Comparison of ENCODE assay signal across 10 cellular contexts in the genomic region with DNA sequence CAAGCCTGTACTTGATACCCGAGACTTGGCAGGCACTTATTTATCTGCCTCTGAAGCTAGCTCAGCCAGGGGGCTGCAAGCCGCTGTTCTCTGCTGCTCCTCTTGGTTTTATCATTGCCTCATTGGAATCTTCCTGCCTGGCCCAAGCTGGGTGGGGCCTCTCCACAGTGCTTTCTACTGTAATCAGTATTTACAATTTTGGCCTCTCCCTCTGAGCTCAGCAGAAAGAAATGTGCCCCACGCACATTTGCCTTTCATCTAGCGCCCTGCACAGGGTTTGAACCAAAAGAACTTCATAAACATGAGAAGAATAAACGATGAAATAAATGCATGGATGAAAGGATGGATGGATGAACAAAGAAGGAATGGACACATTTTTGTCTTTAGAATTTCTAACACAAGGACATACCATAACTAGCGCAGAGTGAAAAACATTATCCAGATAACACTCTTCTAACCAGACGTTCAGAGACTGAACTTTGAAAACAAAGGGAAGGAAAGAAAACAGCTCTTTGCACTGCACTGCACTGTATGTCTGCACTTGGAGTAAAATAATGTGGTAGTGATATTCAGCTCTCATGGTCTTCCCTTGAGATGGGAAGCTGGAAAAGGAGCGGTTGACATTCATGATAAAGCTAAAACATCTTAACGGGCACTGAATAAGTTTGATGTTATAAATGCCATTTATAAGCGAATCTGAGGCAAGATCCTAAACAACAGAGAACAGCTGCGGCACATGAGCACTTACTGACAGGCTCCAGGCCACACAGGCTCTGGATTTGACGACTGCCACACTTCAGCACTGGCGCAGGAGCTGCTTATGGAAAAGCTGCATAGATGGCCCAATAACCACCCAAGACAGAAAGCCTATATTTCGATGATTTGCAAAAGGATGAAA.
DNase-seq lines count a peak whose midpoint lies in the region; ATAC-seq and TF ChIP-seq lines count a peak whose summit lies in the region.
"Had no signal": no experiment of that assay in that cellular context is flagged by ENCODE, and none has a peak within 500 bp of the region (broad histone marks: within the 10 kb centered on the region; RNA-seq: fewer than 3 reads in every experiment).

No MANE protein-coding gene starts in this region.

- TF ChIP-seq EP300 in SK-N-SH (IDR thresholded peaks at IDR 0.05; ENCODE audit: borderline replicate concordance in 1 of 2, low read depth in 1 of 2, low read length in 1 of 2), result no peak; a peak in 1 of 4 replicates

- no peak overlapping the region for H2AK5ac ChIP-seq in trophoblast cell (ENCODE audit: low read length)

- no peak overlapping the region for H3K4ac ChIP-seq in trophoblast cell (ENCODE audit: low read depth, low read length)

- H3K4me1 ChIP-seq in SK-N-SH (ENCODE audit: control insufficient read depth in 1 of 2, insufficient read depth in 2 of 2, low read depth in 1 of 2, low read length in 1 of 2) (peaks cover 0 to 18% of the 10 kb centered on the region in 2 experiments; a peak in 2 of 4 replicates), trophoblast cell (ENCODE audit: control insufficient read depth in 1 of 2, insufficient read depth in 2 of 2, low read length in 2 of 2) (peaks cover 18 to 26% of the 10 kb centered on the region in 2 experiments)

- H3K9me3 ChIP-seq in SK-N-SH, result no peaks in the 10 kb centered on the region
- H3K9me3 ChIP-seq in trophoblast cell (ENCODE audit: insufficient read depth, low read depth, low read length), result no peaks in the 10 kb centered on the region

- H4K91ac ChIP-seq in trophoblast cell (ENCODE audit: low read depth, low read length), result peak overlapping the region; percentile 64

- H3K36me3 ChIP-seq in SK-N-SH (replicated peaks in 1 of 2; ENCODE audit: control insufficient read depth in 1 of 2, insufficient read depth in 2 of 2, low read length in 1 of 2), result no peaks in the 10 kb centered on the region
- no peaks in the 10 kb centered on the region for H3K36me3 ChIP-seq in trophoblast cell (ENCODE audit: control insufficient read depth in 1 of 2, insufficient read depth in 2 of 2, low read length in 2 of 2)

- H2BK12ac ChIP-seq in trophoblast cell (ENCODE audit: low read length), result no peak overlapping the region

- TF ChIP-seq RAD21 in SK-N-SH (IDR thresholded peaks at IDR 0.05; ENCODE audit: low read length), result peak; percentile 34; the same call in 1 of the 2 replicates

- H3K27ac ChIP-seq in SK-N-SH (ENCODE audit: low read depth in 2 of 2, low read length in 1 of 2) (peak overlapping the region in 1 of 2 experiments; percentile 14; a peak in 1 of 4 replicates), trophoblast cell (ENCODE audit: low read depth, low read length) (peak overlapping the region; percentile 63)

- H3K18ac ChIP-seq in trophoblast cell (ENCODE audit: low read length), result no peak overlapping the region

- H3K4me2 ChIP-seq in SK-N-SH (no peak overlapping the region), trophoblast cell (ENCODE audit: low read length) (peak overlapping the region; percentile 39)

- H3K23ac ChIP-seq in trophoblast cell (ENCODE audit: low read length), result no peak overlapping the region

- no peak for ATAC-seq in GM21576 (IDR thresholded peaks at IDR 0.05; ENCODE audit: unreplicated experiment)
- ATAC-seq: stimulated activated memory B cell treated with anti-CD40 and anti-IgM and Interleukin-4, amounts not matched to agents 10 μg/mL and 1 μg/mL and 100 μg/mL, for 72 hours had no signal

- H3K27me3 ChIP-seq in SK-N-SH (ENCODE audit: insufficient read depth) (no peaks in the 10 kb centered on the region), trophoblast cell (ENCODE audit: insufficient read depth, low read length) (no peaks in the 10 kb centered on the region)

- peak overlapping the region; percentile 74 for H2BK120ac ChIP-seq in trophoblast cell (ENCODE audit: insufficient read depth, low read length, poor library complexity)

- H3F3A ChIP-seq in SK-N-SH (replicated peaks; ENCODE audit: insufficient read depth), result no peaks in the 10 kb centered on the region

- H3K14ac ChIP-seq in trophoblast cell (ENCODE audit: low read length), result no peak overlapping the region

- no peak overlapping the region for H3K9ac ChIP-seq in SK-N-SH
- H3K9ac ChIP-seq in trophoblast cell (ENCODE audit: low read length), result no peak overlapping the region

- CTCF ChIA-PET in SK-N-SH (lab: Yijun Ruan, JAX), result interaction anchor here (1.0 to 2.0 kb wide), 7 partner anchors 9 to 1024 kb away, joined by 3 to 8 read pairs (median 3); no protein-coding TSS in a partner anchor

- H4K8ac ChIP-seq in trophoblast cell (ENCODE audit: low read depth, low read length), result no peak overlapping the region

- no peaks in the 10 kb centered on the region for H3K9me2 ChIP-seq in SK-N-SH

- DNase-seq in HCEC 1CT, result peak; percentile 82
- peak; percentile 74 for DNase-seq in SK-N-SH
- peak; percentile 73 to 90 for DNase-seq in foreskin fibroblast
- peak; percentile 63 to 82 for DNase-seq in trophoblast cell
- DNase-seq in DMS153 (lab: John Stamatoyannopoulos, UW), result no peak
- DNase-seq in Ammon's horn (ENCODE audit: low spot score), result no peak
- no peak for DNase-seq in NCI-H1105 (lab: John Stamatoyannopoulos, UW)
- DNase-seq: activated CD4-positive, alpha-beta T cell treated with anti-CD3 and anti-CD28 coated beads for 1 hour had no signal

- H4K20me1 ChIP-seq in SK-N-SH (ENCODE audit: insufficient read depth), result no peaks in the 10 kb centered on the region

- H3K79me1 ChIP-seq in trophoblast cell (ENCODE audit: low read length), result peaks cover 19% of the 10 kb centered on the region

- no peak overlapping the region for H2AFZ ChIP-seq in SK-N-SH (ENCODE audit: low read depth)
- H2AFZ ChIP-seq in trophoblast cell (ENCODE audit: insufficient read depth, low read length, poor library complexity), result no peak overlapping the region

- WGBS in SK-N-SH (ENCODE audit: low lambda C conversion rate), result 55% methylated on average over 14 of the region's 14 CpGs
- WGBS in trophoblast cell (ENCODE audit: extremely low coverage, insufficient coverage, insufficient read length), result no CpG with 5 or more reads among the region's 14 CpGs

- peak overlapping the region; percentile 70 for H2BK5ac ChIP-seq in trophoblast cell (ENCODE audit: low read depth, low read length, poor library complexity)

- TF ChIP-seq CTCF in SK-N-SH (IDR thresholded peaks at IDR 0.05), result no peak
- no peak for TF ChIP-seq CTCF in foreskin fibroblast (IDR thresholded peaks at IDR 0.05; ENCODE audit: low read depth, low read length)

- POLR2A ChIA-PET in SK-N-SH (lab: Yijun Ruan, JAX), result interaction anchor here (0.8 kb wide), 1 partner anchor 86 kb away, joined by 3 read pairs; no protein-coding TSS in a partner anchor

- H4K12ac ChIP-seq in trophoblast cell (ENCODE audit: low read depth, low read length), result no peak overlapping the region

- H3K79me2 ChIP-seq in SK-N-SH (ENCODE audit: insufficient read depth), result no peaks in the 10 kb centered on the region
- H3K79me2 ChIP-seq in trophoblast cell (ENCODE audit: control insufficient read depth, insufficient read depth, low read length, poor library complexity), result peaks cover 2% of the 10 kb centered on the region

- H3K4me3 ChIP-seq in SK-N-SH (ENCODE audit: low read depth in 2 of 2, low read length in 1 of 2) (no peak overlapping the region), foreskin fibroblast (ENCODE audit: low read depth in 1 of 2, low read length in 2 of 2) (no peak overlapping the region), trophoblast cell (ENCODE audit: low read depth, low read length) (no peak overlapping the region)

TF ChIP-seq in SK-N-SH, 30 proteins besides CTCF, POLR2A, EP300 and RAD21 (continues in another document):
- TF ChIP-seq, protein P1, sequence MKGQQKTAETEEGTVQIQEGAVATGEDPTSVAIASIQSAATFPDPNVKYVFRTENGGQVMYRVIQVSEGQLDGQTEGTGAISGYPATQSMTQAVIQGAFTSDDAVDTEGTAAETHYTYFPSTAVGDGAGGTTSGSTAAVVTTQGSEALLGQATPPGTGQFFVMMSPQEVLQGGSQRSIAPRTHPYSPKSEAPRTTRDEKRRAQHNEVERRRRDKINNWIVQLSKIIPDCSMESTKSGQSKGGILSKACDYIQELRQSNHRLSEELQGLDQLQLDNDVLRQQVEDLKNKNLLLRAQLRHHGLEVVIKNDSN (IDR thresholded peaks at IDR 0.05; ENCODE audit: borderline replicate concordance, low read depth), result no peak
- TF ChIP-seq CHD2 (IDR thresholded peaks at IDR 0.05; ENCODE audit: low read length, partially characterized antibody), result no peak
- TF ChIP-seq, protein P2, sequence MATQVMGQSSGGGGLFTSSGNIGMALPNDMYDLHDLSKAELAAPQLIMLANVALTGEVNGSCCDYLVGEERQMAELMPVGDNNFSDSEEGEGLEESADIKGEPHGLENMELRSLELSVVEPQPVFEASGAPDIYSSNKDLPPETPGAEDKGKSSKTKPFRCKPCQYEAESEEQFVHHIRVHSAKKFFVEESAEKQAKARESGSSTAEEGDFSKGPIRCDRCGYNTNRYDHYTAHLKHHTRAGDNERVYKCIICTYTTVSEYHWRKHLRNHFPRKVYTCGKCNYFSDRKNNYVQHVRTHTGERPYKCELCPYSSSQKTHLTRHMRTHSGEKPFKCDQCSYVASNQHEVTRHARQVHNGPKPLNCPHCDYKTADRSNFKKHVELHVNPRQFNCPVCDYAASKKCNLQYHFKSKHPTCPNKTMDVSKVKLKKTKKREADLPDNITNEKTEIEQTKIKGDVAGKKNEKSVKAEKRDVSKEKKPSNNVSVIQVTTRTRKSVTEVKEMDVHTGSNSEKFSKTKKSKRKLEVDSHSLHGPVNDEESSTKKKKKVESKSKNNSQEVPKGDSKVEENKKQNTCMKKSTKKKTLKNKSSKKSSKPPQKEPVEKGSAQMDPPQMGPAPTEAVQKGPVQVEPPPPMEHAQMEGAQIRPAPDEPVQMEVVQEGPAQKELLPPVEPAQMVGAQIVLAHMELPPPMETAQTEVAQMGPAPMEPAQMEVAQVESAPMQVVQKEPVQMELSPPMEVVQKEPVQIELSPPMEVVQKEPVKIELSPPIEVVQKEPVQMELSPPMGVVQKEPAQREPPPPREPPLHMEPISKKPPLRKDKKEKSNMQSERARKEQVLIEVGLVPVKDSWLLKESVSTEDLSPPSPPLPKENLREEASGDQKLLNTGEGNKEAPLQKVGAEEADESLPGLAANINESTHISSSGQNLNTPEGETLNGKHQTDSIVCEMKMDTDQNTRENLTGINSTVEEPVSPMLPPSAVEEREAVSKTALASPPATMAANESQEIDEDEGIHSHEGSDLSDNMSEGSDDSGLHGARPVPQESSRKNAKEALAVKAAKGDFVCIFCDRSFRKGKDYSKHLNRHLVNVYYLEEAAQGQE (IDR thresholded peaks at IDR 0.05; ENCODE audit: low read depth, low read length), result no peak
- TF ChIP-seq NRF1 (IDR thresholded peaks at IDR 0.05; ENCODE audit: low read depth, low read length), result peak; percentile 14; the same call in 1 of the 2 replicates

Comparison
In these comparisons a context has a peak if more than half of its experiments do, and no peak if none do; other contexts are left out.
1. DNase-seq: peak in HCEC 1CT (single experiment), SK-N-SH (single experiment), foreskin fibroblast (2 of 2) and trophoblast cell (2 of 2); none in DMS153 (single experiment), Ammon's horn (single experiment) and NCI-H1105 (single experiment).